8 cellular contexts compared by ENCODE assay signal in genomic region chr7:152464312-152465117, GRCh38. TPM values are rescaled to one million over a fixed set of nuclear protein-coding genes. Genes with fewer than 3 reads are reported as not detected.
DNase-seq lines count a peak whose midpoint lies in the region; ATAC-seq, FAIRE-seq and TF ChIP-seq lines count a peak whose summit lies in the region.

No MANE protein-coding gene starts in this region.

- DNase-seq in SKM-1 treated with dmso at 0.1 percent for 144 hours (lab: John Stamatoyannopoulos, UW; ENCODE audit: unreplicated experiment) (peak; percentile 54), SKM-1 (lab: John Stamatoyannopoulos, UW; ENCODE audit: unreplicated experiment) (no peak), NCI-H1092 (lab: John Stamatoyannopoulos, UW) (peak; percentile 78), WERI-Rb-1 (peak; percentile 82), cardiac fibroblast (ENCODE audit: low read depth in 2 of 2) (peak; percentile 77 to 91), kidney (peak; percentile 94)
- DNase-seq in stimulated activated CD4-positive, alpha-beta T cell treated with anti-CD3 and anti-CD28 coated beads, Interleukin-12 subunit alpha, Interleukin-12 subunit beta, amount 100 ng/mL, for 4 hours: peak; percentile 69

- no peaks in the 10 kb centered on the region for H3K9me3 ChIP-seq in WERI-Rb-1 (ENCODE audit: severe bottlenecking)
- no peaks in the 10 kb centered on the region for H3K9me3 ChIP-seq in kidney (ENCODE audit: control insufficient read depth in 1 of 2, low read length in 2 of 2)

- intact Hi-C loops in kidney (cut with DNase I): no loop called here

- FAIRE-seq in kidney (lab: Jason Lieb, UNC): no peak

- TF ChIP-seq CTCF in WERI-Rb-1 (IDR thresholded peaks at IDR 0.05; ENCODE audit: low read depth, low read length) (no peak), cardiac fibroblast (IDR thresholded peaks at IDR 0.05; ENCODE audit: low read depth, low read length) (no peak), kidney (IDR thresholded peaks at IDR 0.05; ENCODE audit: borderline replicate concordance, extremely low read depth, insufficient read depth) (no peak)

- peaks cover 6% of the 10 kb centered on the region for H3K36me3 ChIP-seq in WERI-Rb-1
- H3K36me3 ChIP-seq in kidney (ENCODE audit: control insufficient read depth in 1 of 2, insufficient read depth in 2 of 2, low read length in 2 of 2): no peaks in the 10 kb centered on the region

- H3K4me3 ChIP-seq in WERI-Rb-1 (ENCODE audit: low read depth, low read length): peak overlapping the region; percentile 81
- H3K4me3 ChIP-seq in cardiac fibroblast (replicated peaks in 1 of 2; ENCODE audit: low read depth in 2 of 2, low read length in 2 of 2): peak overlapping the region; percentile 65 to 84
- H3K4me3 ChIP-seq in kidney (ENCODE audit: low read length in 2 of 2): peak overlapping the region; percentile 86 to 89

- H3K27me3 ChIP-seq in WERI-Rb-1 (ENCODE audit: insufficient read depth, low read depth, severe bottlenecking): no peaks in the 10 kb centered on the region

- peaks cover 0 to 3% of the 10 kb centered on the region in 2 donors for H3K4me1 ChIP-seq in kidney (ENCODE audit: control insufficient read depth in 1 of 2, insufficient read depth in 1 of 2, low read depth in 1 of 2, low read length in 2 of 2)

- peak overlapping the region; percentile 71 to 80 for H3K9ac ChIP-seq in kidney (ENCODE audit: low read length in 2 of 2)

- H3K27ac ChIP-seq in WERI-Rb-1: peak overlapping the region; percentile 99
- H3K27ac ChIP-seq in kidney (ENCODE audit: low read depth in 2 of 2, low read length in 2 of 2): peak overlapping the region; percentile 97 to 98

- ATAC-seq in HG02588 (IDR thresholded peaks at IDR 0.05; ENCODE audit: unreplicated experiment): peak; percentile 39

RNA-seq across cellular contexts. Expression of gene KMT2C, which starts 28.7 kb away (rescaled TPM):
- total RNA-seq in kidney: 102 TPM
- polyA plus RNA-seq in kidney (ENCODE audit: insufficient read depth, low read depth, low replicate concordance): 4.8 TPM
